Comparison of ENCODE assay signal across 36 cellular contexts in the genomic region with DNA sequence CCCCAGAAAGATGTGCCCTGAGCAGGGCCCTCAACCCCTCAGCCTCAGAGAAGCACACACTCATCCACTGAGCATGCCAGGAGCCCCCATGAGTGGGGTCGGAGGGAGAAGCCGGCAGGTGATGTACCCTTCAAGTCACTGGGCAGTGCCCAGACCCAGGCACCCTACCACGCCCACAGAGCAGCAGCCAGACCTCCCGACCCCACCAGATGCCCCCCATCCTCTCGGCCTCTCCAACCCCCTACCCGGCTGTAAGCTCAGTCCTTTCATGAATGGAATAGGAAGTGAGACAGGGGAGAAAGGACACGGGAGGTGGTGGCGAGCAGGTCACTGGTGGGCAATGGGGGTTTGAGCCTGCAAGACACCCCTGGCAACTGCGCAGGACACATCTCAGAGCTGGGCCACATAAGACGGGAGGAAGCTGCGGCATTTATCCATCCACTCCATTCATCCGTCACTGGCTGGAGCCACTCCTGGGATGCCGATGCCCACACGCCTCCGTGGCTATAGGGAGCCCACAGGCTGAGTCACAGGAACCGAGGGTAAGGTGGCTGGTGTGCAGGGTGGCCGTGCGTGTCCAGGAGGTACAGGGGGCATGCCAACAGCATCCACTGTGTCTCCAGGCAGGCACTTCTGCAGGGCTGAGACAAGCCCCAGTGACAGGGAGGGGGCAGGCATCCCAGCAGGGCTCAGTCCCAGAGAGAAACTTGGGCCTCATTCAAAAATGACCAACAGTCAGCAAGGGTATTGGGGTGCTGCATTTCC. TPM values are rescaled to one million over a fixed set of nuclear protein-coding genes. Genes with fewer than 3 reads are reported as not detected.
"Had no signal": no experiment of that assay in that cellular context is flagged by ENCODE, and none has a peak within 500 bp of the region (broad histone marks: within the 10 kb centered on the region; RNA-seq: fewer than 3 reads in every experiment).

No MANE protein-coding gene starts in this region.

- H3K9me3 ChIP-seq: breast epithelium, colonic mucosa, heart left ventricle, left lung, neutrophil, pancreas, psoas muscle, thoracic aorta had no signal

- H3K27ac ChIP-seq: breast epithelium, colonic mucosa, heart left ventricle, left lung, neutrophil, pancreas, psoas muscle, SK-N-MC, thoracic aorta, VCaP had no signal

- H3K4me2 ChIP-seq: smooth muscle cell had no signal

- H3K4me1 ChIP-seq: breast epithelium, colonic mucosa, heart left ventricle, left lung, pancreas, psoas muscle had no signal

- ATAC-seq: activated CD4-positive, CD25-positive, alpha-beta regulatory T cell treated with anti-CD3 and anti-CD28 coated beads, Interleukin-2, amount 50 U/mL, for 24 hours; effector memory CD8-positive, alpha-beta T cell; heart left ventricle; left lung; pancreas; psoas muscle; stimulated activated memory B cell treated with anti-CD40 and anti-IgM and Interleukin-4, amounts not matched to agents 10 μg/mL and 1 μg/mL and 100 μg/mL, for 72 hours had no signal

- H3K27me3 ChIP-seq: breast epithelium, colonic mucosa, neutrophil, pancreas had no signal

- FAIRE-seq: pancreas, TTC549 had no signal

- H3K36me3 ChIP-seq: breast epithelium, colonic mucosa, heart left ventricle, left lung, neutrophil, pancreas, thoracic aorta had no signal

- DNase-seq: activated CD4-positive, alpha-beta memory T cell treated with anti-CD3 and anti-CD28 coated beads for 36 hours; activated CD4-positive, alpha-beta T cell treated with anti-CD3 and anti-CD28 coated beads for 48 hours; activated CD8-positive, alpha-beta memory T cell treated with anti-CD3 and anti-CD28 coated beads, Interleukin-2, amount 50 U/mL, for 4 hours; activated gamma-delta T cell treated with Interleukin-2 at 50 U/mL for 16 hours; activated naive CD4-positive, alpha-beta T cell treated with anti-CD3 and anti-CD28 coated beads, Interleukin-2, amount 50 U/mL, for 16 hours; activated T-cell treated with anti-CD3 and anti-CD28 coated beads, Interleukin-2, amount 50 U/mL, for 1 hour; amniotic stem cell; colonic mucosa; effector memory CD8-positive, alpha-beta T cell; erythroblast; heart left ventricle; immature natural killer cell; kidney glomerular epithelial cell; left lung; psoas muscle; stimulated activated CD4-positive, alpha-beta T cell treated with anti-CD3 and anti-CD28 coated beads, Interleukin-1b, Interleukin-23, amount 100 ng/mL, for 48 hours; stimulated activated CD4-positive, alpha-beta T cell treated with anti-CD3 and anti-CD28 coated beads, Interleukin-4, amount 100 ng/mL, for 4 hours; stimulated activated CD8-positive, alpha-beta memory T cell treated with anti-CD3 and anti-CD28 coated beads, Interleukin-4, amount 100 ng/mL, for 48 hours; T-helper 9 cell had no signal

- H3K4me3 ChIP-seq: breast epithelium, colonic mucosa, heart left ventricle, left lung, pancreas, psoas muscle, SK-N-MC, smooth muscle cell, thoracic aorta had no signal

RNA-seq across cellular contexts. Expression of a gene that starts 23.8 kb away (rescaled TPM):
- total RNA-seq: activated CD4-positive, alpha-beta memory T cell treated with anti-CD3 and anti-CD28 coated beads for 36 hours; activated CD8-positive, alpha-beta memory T cell treated with anti-CD3 and anti-CD28 coated beads for 36 hours; activated T-helper 1 cell treated with anti-CD3 and anti-CD28 coated beads, Interleukin-12 subunit alpha, Interleukin-12 subunit beta, Interleukin-2, Interleukin-4 antibody, amounts not matched to agents 30 ng/mL and 10 ng/mL and 1 ng/mL, durations not matched to agents 14 hours and 24 hours and 36 hours; breast epithelium; colonic mucosa; fibroblast of lung; fibroblast of villous mesenchyme; heart left ventricle; left lung; lung microvascular endothelial cell; mesenteric fat pad; pancreas; psoas muscle; smooth muscle cell; T-helper 1 cell treated with Interleukin-12 subunit alpha and Interleukin-12 subunit beta and Interleukin-4 antibody, amounts not matched to agents 30 ng/mL and 1 ng/mL, for 36 hours; thoracic aorta had no signal
- polyA plus RNA-seq: fibroblast of lung, heart left ventricle, psoas muscle, smooth muscle cell had no signal
